37 cellular contexts compared by ENCODE assay signal in genomic region chr1:17834561-17835100, GRCh38.
"Had no signal": no experiment of that assay in that cellular context is flagged by ENCODE, and none has a peak within 500 bp of the region (broad histone marks: within the 10 kb centered on the region; RNA-seq: fewer than 3 reads in every experiment).

No MANE protein-coding gene starts in this region.

- DNase-seq: activated CD4-positive, alpha-beta memory T cell treated with anti-CD3 and anti-CD28 coated beads, Interleukin-2, amount 10 ng/mL, durations not matched to agents 7 days and 5 days; activated CD4-positive, alpha-beta T cell treated with anti-CD3 and anti-CD28 coated beads for 1 hour; activated CD4-positive, alpha-beta T cell treated with anti-CD3 and anti-CD28 coated beads for 48 hours; activated CD4-positive, CD25-positive, alpha-beta regulatory T cell; activated CD8-positive, alpha-beta memory T cell treated with anti-CD3 and anti-CD28 coated beads for 24 hours; activated CD8-positive, alpha-beta memory T cell treated with anti-CD3 and anti-CD28 coated beads, Interleukin-2, amount 10 ng/mL, durations not matched to agents 7 days and 5 days; activated CD8-positive, alpha-beta memory T cell treated with anti-CD3 and anti-CD28 coated beads, Interleukin-2, amount 50 U/mL, for 48 hours; activated effector memory CD4-positive, alpha-beta T cell treated with anti-CD3 and anti-CD28 coated beads, Interleukin-2, amount 50 U/mL, for 16 hours; activated naive CD4-positive, alpha-beta T cell; activated naive CD4-positive, alpha-beta T cell treated with anti-CD3 and anti-CD28 coated beads, Interleukin-2, amount 50 U/mL, for 16 hours; activated naive CD8-positive, alpha-beta T cell treated with anti-CD3 and anti-CD28 coated beads for 36 hours; activated T-cell treated with anti-CD3 and anti-CD28 coated beads, Interleukin-2, amount 50 U/mL, for 72 hours; amniotic stem cell; aorta; brain microvascular endothelial cell; Karpas-422; KBM-7; NCI-H1092; NCI-H1436 treated with DMSO at 0.1 percent for 48 hours; NCI-H1694 treated with DMSO at 0.1 percent for 48 hours; NCI-H2171 treated with DMSO at 0.1 percent for 48 hours; NCI-H446; NCI-H510A treated with DMSO at 0.1 percent for 48 hours; NCI-H526 treated with DMSO at 0.1 percent for 48 hours; NCI-H774; PC-3; RPMI8226; SHP77 treated with DMSO at 0.1 percent for 48 hours; SW 1271; T-helper 1 cell; T-helper 2 cell; T-helper 9 cell had no signal

- H3K36me3 Mint-ChIP-seq: activated CD8-positive, alpha-beta memory T cell treated with anti-CD3 and anti-CD28 coated beads, Interleukin-2, amount 10 ng/mL, durations not matched to agents 7 days and 5 days; activated naive CD8-positive, alpha-beta T cell treated with anti-CD3 and anti-CD28 coated beads for 36 hours had no signal

- H3K4me1 Mint-ChIP-seq: activated CD4-positive, alpha-beta memory T cell treated with anti-CD3 and anti-CD28 coated beads, Interleukin-2, amount 10 ng/mL, durations not matched to agents 7 days and 5 days; activated CD8-positive, alpha-beta memory T cell treated with anti-CD3 and anti-CD28 coated beads, Interleukin-2, amount 10 ng/mL, durations not matched to agents 7 days and 5 days; activated naive CD8-positive, alpha-beta T cell treated with anti-CD3 and anti-CD28 coated beads for 36 hours; activated T-helper 17 cell treated with anti-CD3 and anti-CD28 coated beads, Interleukin-2, amount 50 U/mL, for 72 hours; central memory CD8-positive, alpha-beta T cell had no signal

- H3K9me3 ChIP-seq: Peyer's patch, SJSA1 had no signal

- H3K9me3 Mint-ChIP-seq: activated CD4-positive, alpha-beta memory T cell treated with anti-CD3 and anti-CD28 coated beads, Interleukin-2, amount 10 ng/mL, durations not matched to agents 7 days and 5 days; activated naive CD8-positive, alpha-beta T cell treated with anti-CD3 and anti-CD28 coated beads for 36 hours; activated T-cell treated with anti-CD3 and anti-CD28 coated beads, Interleukin-2, amount 50 U/mL, for 72 hours; activated T-helper 17 cell treated with anti-CD3 and anti-CD28 coated beads, Interleukin-2, amount 50 U/mL, for 72 hours; central memory CD8-positive, alpha-beta T cell had no signal

- H3K27me3 Mint-ChIP-seq: activated CD4-positive, alpha-beta memory T cell treated with anti-CD3 and anti-CD28 coated beads, Interleukin-2, amount 10 ng/mL, durations not matched to agents 7 days and 5 days; activated CD8-positive, alpha-beta memory T cell treated with anti-CD3 and anti-CD28 coated beads, Interleukin-2, amount 10 ng/mL, durations not matched to agents 7 days and 5 days had no signal

- H3K27ac ChIP-seq: brain microvascular endothelial cell, Peyer's patch, SJSA1, VCaP had no signal

- H3K27ac Mint-ChIP-seq: activated CD4-positive, alpha-beta memory T cell treated with anti-CD3 and anti-CD28 coated beads, Interleukin-2, amount 10 ng/mL, durations not matched to agents 7 days and 5 days; activated CD8-positive, alpha-beta memory T cell treated with anti-CD3 and anti-CD28 coated beads, Interleukin-2, amount 10 ng/mL, durations not matched to agents 7 days and 5 days; activated naive CD8-positive, alpha-beta T cell treated with anti-CD3 and anti-CD28 coated beads for 36 hours; activated T-cell treated with anti-CD3 and anti-CD28 coated beads, Interleukin-2, amount 50 U/mL, for 72 hours; activated T-helper 17 cell treated with anti-CD3 and anti-CD28 coated beads, Interleukin-2, amount 50 U/mL, for 72 hours had no signal

- H3K36me3 ChIP-seq: brain microvascular endothelial cell, Peyer's patch, SJSA1 had no signal

- ATAC-seq: activated CD8-positive, alpha-beta memory T cell treated with anti-CD3 and anti-CD28 coated beads, Interleukin-2, amount 10 ng/mL, durations not matched to agents 7 days and 5 days; activated T-cell treated with anti-CD3 and anti-CD28 coated beads, Interleukin-2, amount 50 U/mL, for 72 hours; activated T-helper 17 cell treated with anti-CD3 and anti-CD28 coated beads, Interleukin-2, amount 50 U/mL, for 72 hours; PC-3 had no signal

- H3K4me1 ChIP-seq: Peyer's patch, SJSA1 had no signal

- H3K4me3 ChIP-seq: Peyer's patch, SJSA1 had no signal

- H3K4me3 Mint-ChIP-seq: activated CD4-positive, alpha-beta memory T cell treated with anti-CD3 and anti-CD28 coated beads, Interleukin-2, amount 10 ng/mL, durations not matched to agents 7 days and 5 days; activated CD8-positive, alpha-beta memory T cell treated with anti-CD3 and anti-CD28 coated beads, Interleukin-2, amount 10 ng/mL, durations not matched to agents 7 days and 5 days; activated naive CD8-positive, alpha-beta T cell treated with anti-CD3 and anti-CD28 coated beads for 36 hours; activated T-cell treated with anti-CD3 and anti-CD28 coated beads, Interleukin-2, amount 50 U/mL, for 72 hours; activated T-helper 17 cell treated with anti-CD3 and anti-CD28 coated beads, Interleukin-2, amount 50 U/mL, for 72 hours; central memory CD8-positive, alpha-beta T cell had no signal

- H3K27me3 ChIP-seq: brain microvascular endothelial cell, Peyer's patch had no signal
